Comparison of ENCODE assay signal across 8 cellular contexts in the genomic region with DNA sequence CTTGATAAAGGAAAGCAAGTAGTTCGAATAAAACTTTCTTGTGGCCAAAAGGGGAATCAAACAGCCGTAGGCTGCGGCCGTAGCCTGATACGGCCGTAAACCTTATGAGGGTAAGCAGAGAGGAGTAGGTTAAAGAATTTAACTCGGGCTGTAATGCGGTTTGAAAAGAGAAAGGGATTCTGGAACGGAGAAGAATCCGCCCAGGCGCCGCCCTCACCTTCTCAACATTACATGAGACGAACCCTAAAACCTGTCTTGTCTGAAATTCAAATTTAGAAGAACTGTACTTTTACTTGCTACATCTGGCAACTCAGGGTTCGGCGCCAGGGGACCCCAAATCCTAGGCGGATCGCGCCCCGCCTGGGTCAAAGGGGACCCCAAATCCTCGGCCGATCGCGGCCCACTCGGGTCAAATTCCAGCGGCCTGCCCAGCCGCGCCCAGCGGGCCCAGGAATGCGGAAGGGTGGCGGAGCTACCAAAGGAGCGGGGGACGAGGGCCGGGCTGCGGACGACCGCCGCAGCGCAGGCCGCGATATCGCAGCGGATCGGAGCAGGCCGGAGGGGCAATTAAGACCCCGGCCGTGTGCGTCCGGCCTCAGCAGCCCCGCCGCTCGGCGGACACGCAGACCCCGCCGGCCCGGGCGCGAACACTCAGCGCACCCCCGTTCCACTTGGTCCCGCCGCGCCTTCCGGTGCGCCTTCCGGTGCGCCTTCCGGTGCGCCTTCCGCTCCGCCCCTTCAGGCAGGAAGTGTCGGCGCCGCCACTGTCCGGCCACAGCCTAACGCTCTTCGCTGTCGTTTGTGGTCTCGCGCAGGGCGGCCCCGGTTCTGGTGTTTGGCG. TPM values are rescaled to one million over a fixed set of nuclear protein-coding genes. Genes with fewer than 3 reads are reported as not detected.
DNase-seq lines count a peak whose midpoint lies in the region; ATAC-seq, FAIRE-seq and TF ChIP-seq lines count a peak whose summit lies in the region.

A gene (plus strand): TSS at position 741 of the 841 bp plus-strand sequence. CDS start 10,766 bp downstream, outside the sequence.

- no peaks in the 10 kb centered on the region for H3K27me3 Mint-ChIP-seq in activated CD4-positive, alpha-beta T cell treated with anti-CD3 and anti-CD28 coated beads, Interleukin-2, amount 10 ng/mL, durations not matched to agents 24 days and 14 days

- H3K4me3 ChIP-seq in AG04450 (ENCODE audit: low read depth, low read length) (peak within 1 kb of the TSS; percentile 93), HepG2 (replicated peaks in 1 of 3; ENCODE audit: insufficient read depth in 1 of 3, low read depth in 2 of 3, low read length in 3 of 3) (peak within 1 kb of the TSS; percentile 90 to 96 (median 94))

- peak; percentile 60; the same call in 1 of the 2 replicates for TF ChIP-seq RAD21 in HepG2 (CRISPR knock-in tag; IDR thresholded peaks at IDR 0.05)

- H3K27ac ChIP-seq in AG04450 (ENCODE audit: low read depth, low read length) = peak within 1 kb of the TSS; percentile 95
- H3K27ac ChIP-seq in HepG2 (ENCODE audit: extremely low read length, insufficient read depth, low read length) = peak within 1 kb of the TSS; percentile 96

- H3K4me1 ChIP-seq in HepG2 (ENCODE audit: insufficient read depth, low read length) = peaks cover 64% of the 10 kb centered on the region

- peaks cover 68% of the 10 kb centered on the region for H3K4me1 Mint-ChIP-seq in activated CD4-positive, alpha-beta T cell treated with anti-CD3 and anti-CD28 coated beads, Interleukin-2, amount 10 ng/mL, durations not matched to agents 24 days and 14 days

- WGBS in HepG2 (ENCODE audit: low lambda C conversion rate) = under 1% methylated on average over 13 of the region's 83 CpGs

- no TSS peak for BruUV-seq in HepG2 (replicated peaks; lab: Mats Ljungman, UMichigan)

- H3K4me3 Mint-ChIP-seq in activated CD4-positive, alpha-beta T cell treated with anti-CD3 and anti-CD28 coated beads, Interleukin-2, amount 10 ng/mL, durations not matched to agents 24 days and 14 days = peak within 1 kb of the TSS; percentile 89

- 0 out of 2 replicates have a peak, but pooled peaks have one; percentile 2 for TF ChIP-seq CTCF in AG04450 (IDR thresholded peaks at IDR 0.05; ENCODE audit: low read depth, low read length)
- TF ChIP-seq CTCF in HepG2 (CRISPR knock-in tag; IDR thresholded peaks at IDR 0.05) = no peak

- in situ Hi-C loops in HepG2 (cut with HindIII; ENCODE audit: extremely low pct_ligation_motif_present, low pct_unique_long_range_greater_than_20kb) = no loop called here

- POLR2A ChIA-PET in AG04450 (lab: Yijun Ruan, JAX) = interaction anchor here (1.0 to 2.0 kb wide), 3 partner anchors 12 to 188 kb away, joined by 4 to 14 read pairs (median 6); a partner anchor contains a TSS
- POLR2A ChIA-PET in HepG2 (lab: Yijun Ruan, JAX) = interaction anchor here (0.6 to 1.7 kb wide), 5 partner anchors 10 to 403 kb away, joined by 3 to 18 read pairs (median 5); a partner anchor contains a TSS

- TF ChIP-seq POLR2A in HepG2 (IDR thresholded peaks at IDR 0.05; ENCODE audit: insufficient read depth in 1 of 2, low read depth in 2 of 2, low read length in 2 of 2) = peak; percentile 70 to 75

- H4K20me1 ChIP-seq in HepG2 (ENCODE audit: insufficient read depth, low read length) = peaks cover 38% of the 10 kb centered on the region

- FAIRE-seq in HepG2 (lab: Jason Lieb, UNC) = no peak

- no peak for DNase-seq in AG04450 (ENCODE audit: low read depth, low spot score)
- DNase-seq in NCI-H345 treated with DMSO at 0.1 percent for 48 hours (lab: John Stamatoyannopoulos, UW; ENCODE audit: unreplicated experiment) = peak; percentile 50
- peak; percentile 94 for DNase-seq in activated CD4-positive, alpha-beta T cell treated with anti-CD3 and anti-CD28 coated beads, Interleukin-2, amount 10 ng/mL, durations not matched to agents 24 days and 14 days
- DNase-seq in dedifferentiated amniotic fluid mesenchymal stem cell (ENCODE audit: extremely low spot score) = peak; percentile 64
- DNase-seq in HepG2 (ENCODE audit: low spot score) = peak; percentile 72
- peak; percentile 77 for DNase-seq in stimulated activated CD4-positive, alpha-beta T cell treated with anti-CD3 and anti-CD28 coated beads, Interleukin-4, amount 100 ng/mL, for 1 hour

- no peaks in the 10 kb centered on the region for H3K36me3 ChIP-seq in HepG2 (replicated peaks in 1 of 2; ENCODE audit: control insufficient read depth in 1 of 2, insufficient read depth in 2 of 2, low read length in 2 of 2)

- H3K9me3 ChIP-seq in AG04450 (ENCODE audit: control insufficient read depth, insufficient read depth, low read length) (no peaks in the 10 kb centered on the region; the same call in 1 of the 2 replicates), HepG2 (ENCODE audit: low read length) (no peaks in the 10 kb centered on the region)

- intact Hi-C loops in activated CD4-positive, alpha-beta T cell treated with anti-CD3 and anti-CD28 coated beads, Interleukin-2, amount 10 ng/mL, durations not matched to agents 24 days and 14 days (cut with micrococcal nuclease) = loop anchor here (1.0 to 5.0 kb wide), 7 partner anchors 14 to 689 kb away; a partner anchor contains a TSS
- intact Hi-C loops in HepG2 (cut with micrococcal nuclease; ENCODE audit: unreplicated experiment) = loop anchor here (2.0 to 5.0 kb wide), 2 partner anchors 15 to 196 kb away; a partner anchor contains a TSS

- H3K27me3 ChIP-seq in AG04450 (ENCODE audit: control insufficient read depth, insufficient read depth, low read length) = no peaks in the 10 kb centered on the region
- no peaks in the 10 kb centered on the region; a peak in 2 of 5 replicates for H3K27me3 ChIP-seq in HepG2 (ENCODE audit: control insufficient read depth in 1 of 2, insufficient read depth in 2 of 2, low read length in 2 of 2)

- H2AFZ ChIP-seq in HepG2 (ENCODE audit: low read length) = no peak within 1 kb of the TSS

- H3K79me2 ChIP-seq in HepG2 (ENCODE audit: insufficient read depth, low read length) = peaks cover 52% of the 10 kb centered on the region

- peak within 1 kb of the TSS; percentile 99 for H3K9ac ChIP-seq in HepG2 (ENCODE audit: insufficient read depth, low read depth, low read length)

- ATAC-seq in GM18858 (IDR thresholded peaks at IDR 0.05; ENCODE audit: unreplicated experiment) (peak; percentile 76), HG03066 (IDR thresholded peaks at IDR 0.05; ENCODE audit: low read depth, unreplicated experiment) (peak; percentile 80), HepG2 (peak; percentile 92)

- peak within 1 kb of the TSS; percentile 91 for H3K4me2 ChIP-seq in HepG2 (ENCODE audit: low read depth, low read length)

- CTCF ChIA-PET in AG04450 (lab: Charles Lee) = no interaction called here
- CTCF ChIA-PET in HepG2 (lab: Yijun Ruan, JAX; ENCODE audit: low intra/inter-chr PET ratio, low total read pairs) = no interaction called here

- H3K9me3 Mint-ChIP-seq in activated CD4-positive, alpha-beta T cell treated with anti-CD3 and anti-CD28 coated beads, Interleukin-2, amount 10 ng/mL, durations not matched to agents 24 days and 14 days = no peaks in the 10 kb centered on the region

- peak within 1 kb of the TSS; percentile 98 for H3K27ac Mint-ChIP-seq in activated CD4-positive, alpha-beta T cell treated with anti-CD3 and anti-CD28 coated beads, Interleukin-2, amount 10 ng/mL, durations not matched to agents 24 days and 14 days

- H3K36me3 Mint-ChIP-seq in activated CD4-positive, alpha-beta T cell treated with anti-CD3 and anti-CD28 coated beads, Interleukin-2, amount 10 ng/mL, durations not matched to agents 24 days and 14 days (ENCODE audit: low read depth) = peaks cover 33% of the 10 kb centered on the region

- TF ChIP-seq EP300 in HepG2 (IDR thresholded peaks at IDR 0.05; ENCODE audit: low read depth in 2 of 2, low read length in 2 of 2) (peak in 1 of 2 experiments; percentile 50; a peak in 1 of 4 replicates), HepG2 (CRISPR knock-in tag; IDR thresholded peaks at IDR 0.05; ENCODE audit: borderline replicate concordance) (peak; percentile 36; the same call in 1 of the 2 replicates)

TF ChIP-seq in HepG2, 621 proteins besides CTCF, POLR2A, EP300 and RAD21 (continues in another document):
- TF ChIP-seq POGZ (CRISPR knock-in tag; IDR thresholded peaks at IDR 0.05) = peak; percentile 41; the same call in 1 of the 2 replicates
- TF ChIP-seq ZNF263 (CRISPR knock-in tag; IDR thresholded peaks at IDR 0.05) = no peak
- TF ChIP-seq SRSF9 (IDR thresholded peaks at IDR 0.05; ENCODE audit: borderline replicate concordance, insufficient read depth, low read depth, low read length, poor library complexity, severe bottlenecking) = no peak
- no peak for TF ChIP-seq MAZ (IDR thresholded peaks at IDR 0.05; ENCODE audit: borderline replicate concordance, low read depth, low read length)
- peak; percentile 73 for TF ChIP-seq MAZ (CRISPR knock-in tag; IDR thresholded peaks at IDR 0.05; ENCODE audit: low read depth)

RNA-seq across cellular contexts. Expression of the gene that starts here (rescaled TPM):
- polyA plus RNA-seq in AG04450 (2011; rRNA removed) (682 and 787 TPM in 2 replicates), HepG2 (2011; rRNA removed) (238 and 265 TPM in 2 replicates)
- 228 and 250 TPM in 2 replicates for polyA minus RNA-seq in AG04450 (2011; rRNA and poly(A)+ RNA removed)
- 239 and 245 TPM in 2 replicates for total RNA-seq in activated CD4-positive, alpha-beta T cell treated with anti-CD3 and anti-CD28 coated beads, Interleukin-2, amount 10 ng/mL, durations not matched to agents 24 days and 14 days
- 340 and 475 TPM in 2 replicates for total RNA-seq in HepG2 (2016; rRNA removed; fragmentation: Illumina TruSeq; extraction: Trizol)
- total RNA-seq in HepG2 (2016; cell fraction: cytosol; rRNA removed; fragmentation: Illumina TruSeq; extraction: Trizol; ENCODE audit: low read depth) = 118 and 121 TPM in 2 replicates
- total RNA-seq in HepG2 (2016; cell fraction: insoluble cytoplasmic fraction; rRNA removed; fragmentation: Illumina TruSeq; extraction: Trizol) = 344 and 488 TPM in 2 replicates
- 130 and 135 TPM in 2 replicates for total RNA-seq in HepG2 (2016; cell fraction: membrane; rRNA removed; fragmentation: Illumina TruSeq; extraction: Trizol)
- 113 and 117 TPM in 2 replicates for total RNA-seq in HepG2 (2016; cell fraction: nucleus; rRNA removed; fragmentation: Illumina TruSeq; extraction: Trizol)
- 202 and 250 TPM in 2 replicates for polyA plus RNA-seq in HepG2 (2011; cell fraction: cytosol; rRNA removed)
- polyA plus RNA-seq in HepG2 (2011; cell fraction: nucleus; rRNA removed) = 45.6 and 55.4 TPM in 2 replicates
- 212 and 213 TPM in 2 replicates for polyA plus RNA-seq in HepG2 (2012)
- polyA plus RNA-seq in HepG2 (2016; cell fraction: cytosol; fragmentation: Illumina TruSeq; extraction: Trizol; ENCODE audit: low read depth) = 96.0 and 108 TPM in 2 replicates
- 470 and 496 TPM in 2 replicates for polyA plus RNA-seq in HepG2 (2016; cell fraction: insoluble cytoplasmic fraction; fragmentation: Illumina TruSeq; extraction: Trizol; ENCODE audit: low read depth)
- 102 and 106 TPM in 2 replicates for polyA plus RNA-seq in HepG2 (2016; cell fraction: membrane; fragmentation: Illumina TruSeq; extraction: Trizol; ENCODE audit: low read depth)
- 168 and 175 TPM in 2 replicates for polyA plus RNA-seq in HepG2 (2016; cell fraction: nucleus; fragmentation: Illumina TruSeq; extraction: Trizol; ENCODE audit: insufficient read depth, low read depth)
- 114 and 173 TPM in 2 replicates for polyA minus RNA-seq in HepG2 (2011; rRNA and poly(A)+ RNA removed; ENCODE audit: low replicate concordance)
- 94.2 and 95.6 TPM in 2 replicates for polyA minus RNA-seq in HepG2 (2011; cell fraction: cytosol; rRNA and poly(A)+ RNA removed)
- polyA minus RNA-seq in HepG2 (2011; cell fraction: nucleus; rRNA and poly(A)+ RNA removed) = 30.6 and 55.3 TPM in 2 replicates
